ENCODE assay signal across 15 cellular contexts in the genomic region with DNA sequence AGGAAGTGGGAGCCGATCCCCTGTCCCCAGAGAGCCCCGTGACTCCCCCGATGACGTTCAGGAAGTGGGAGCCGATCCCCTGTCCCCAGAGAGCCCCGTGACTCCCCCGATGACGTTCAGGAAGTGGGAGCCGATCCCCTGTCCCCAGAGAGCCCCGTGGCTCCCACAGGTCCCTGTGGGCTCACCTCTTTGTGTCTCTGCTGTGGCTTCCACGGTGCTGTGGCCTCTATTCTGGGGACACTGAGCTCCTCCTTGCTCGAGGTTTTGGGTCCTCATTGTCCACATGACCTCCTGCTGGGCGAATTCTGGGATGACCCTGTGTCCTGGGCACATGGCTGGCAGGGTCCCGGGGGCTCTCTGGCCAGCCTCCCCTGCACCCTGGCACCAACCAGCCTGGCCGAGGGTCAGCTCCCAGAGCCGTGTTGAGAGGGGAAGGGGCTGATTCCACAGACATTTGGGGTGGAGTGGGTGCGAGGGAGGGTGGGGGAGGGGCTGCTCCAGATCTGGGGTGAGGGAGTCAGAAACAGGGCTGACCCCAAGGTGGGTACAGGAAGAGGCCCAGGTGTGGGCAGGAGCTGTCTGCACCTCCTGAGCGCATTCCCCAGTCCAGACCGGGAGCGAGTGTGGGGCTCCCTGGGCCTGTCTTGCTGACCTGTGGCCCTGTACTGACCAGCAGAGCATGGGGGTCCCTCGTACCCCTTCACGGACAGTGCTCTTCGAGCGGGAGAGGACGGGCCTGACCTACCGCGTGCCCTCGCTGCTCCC. TPM values are rescaled to one million over a fixed set of nuclear protein-coding genes. Genes with fewer than 3 reads are reported as not detected.
DNase-seq lines count a peak whose midpoint lies in the region; ATAC-seq and TF ChIP-seq lines count a peak whose summit lies in the region.
"Had no signal": no experiment of that assay in that cellular context is flagged by ENCODE, and none has a peak within 500 bp of the region (broad histone marks: within the 10 kb centered on the region; RNA-seq: fewer than 3 reads in every experiment).

No MANE protein-coding gene starts in this region.

- peak overlapping the region in 4 of 7 donors; percentile 16 to 75 (median 67) for H3K27ac Mint-ChIP-seq in CD4-positive, alpha-beta memory T cell
- H3K27ac Mint-ChIP-seq in IgD-negative memory B cell: peak overlapping the region in 2 of 3 donors; percentile 71
- H3K27ac Mint-ChIP-seq: CD4-positive, CD25-positive, alpha-beta regulatory T cell had no signal

- H3K9me3 ChIP-seq in A673 (ENCODE audit: low read depth, low read length, poor library complexity, severe bottlenecking): no peaks in the 10 kb centered on the region
- no peaks in the 10 kb centered on the region for H3K9me3 ChIP-seq in CD4-positive, alpha-beta memory T cell (ENCODE audit: control insufficient read depth in 1 of 2, low read length in 2 of 2)

- H3K27ac ChIP-seq in A673 (ENCODE audit: low read depth, low read length, poor library complexity, severe bottlenecking): peak overlapping the region; percentile 100
- H3K27ac ChIP-seq in CD4-positive, alpha-beta memory T cell (ENCODE audit: low read depth, low read length): no peak overlapping the region

- POLR2A ChIA-PET in A673 (lab: Charles Lee; ENCODE audit: low non-redundant PET): interaction anchor here (0.7 kb wide), 1 partner anchor 10 kb away, joined by 10 read pairs; no protein-coding TSS in a partner anchor
- POLR2A ChIA-PET in CD4-positive, alpha-beta memory T cell (lab: Charles Lee; ENCODE audit: partially characterized antibody): no interaction called here

- peaks cover 0 to 7% (median 6%) of the 10 kb centered on the region in 4 donors for H3K4me1 Mint-ChIP-seq in CD4-positive, alpha-beta memory T cell
- peaks cover 4 to 8% (median 8%) of the 10 kb centered on the region in 3 donors for H3K4me1 Mint-ChIP-seq in IgD-negative memory B cell

- intact Hi-C loops in A673 (cut with micrococcal nuclease; ENCODE audit: unreplicated experiment): loop anchor here (5.0 kb wide), 1 partner anchor 48 kb away; no protein-coding TSS in a partner anchor
- intact Hi-C loops in CD4-positive, alpha-beta memory T cell (cut with micrococcal nuclease): no loop called here

- peak; percentile 86 for DNase-seq in A673 (ENCODE audit: low spot score)
- DNase-seq in CD4-positive, alpha-beta memory T cell: peak; percentile 17 to 77 (median 47)
- DNase-seq in fibroblast of mammary gland (ENCODE audit: low read depth): peak; percentile 8
- no peak for DNase-seq in erythroblast (lab: John Stamatoyannopoulos, UW)
- no peak for DNase-seq in NCI-H1105 treated with DMSO at 0.1 percent for 48 hours (lab: John Stamatoyannopoulos, UW)
- DNase-seq: CD4-positive, CD25-positive, alpha-beta regulatory T cell; MM.1S; NCI-H446; T1000 had no signal

- CTCF ChIA-PET in A673 (lab: Charles Lee): no interaction called here
- CTCF ChIA-PET in CD4-positive, alpha-beta memory T cell (lab: Charles Lee; ENCODE audit: partially characterized antibody): no interaction called here

- H3K36me3 ChIP-seq in A673 (ENCODE audit: insufficient read depth, low read length, poor library complexity, severe bottlenecking): no peaks in the 10 kb centered on the region
- H3K36me3 ChIP-seq in CD4-positive, alpha-beta memory T cell (ENCODE audit: insufficient read depth, low read length): no peaks in the 10 kb centered on the region

- TF ChIP-seq CTCF in A673 (conservative IDR thresholded peaks at IDR 0.05; ENCODE audit: low read depth, low read length) (no peak), fibroblast of mammary gland (conservative IDR thresholded peaks at IDR 0.05; ENCODE audit: control insufficient read depth, insufficient read depth, low read depth, low read length) (no peak)

- no peaks in the 10 kb centered on the region for H3K27me3 Mint-ChIP-seq in CD4-positive, alpha-beta memory T cell
- H3K27me3 Mint-ChIP-seq in IgD-negative memory B cell: peaks cover 19% of the 10 kb centered on the region

- no peaks in the 10 kb centered on the region for H3K9me3 Mint-ChIP-seq in CD4-positive, alpha-beta memory T cell
- no peaks in the 10 kb centered on the region for H3K9me3 Mint-ChIP-seq in IgD-negative memory B cell

- peaks cover 73% of the 10 kb centered on the region for H3K4me1 ChIP-seq in A673 (ENCODE audit: insufficient read depth, low read length, poor library complexity, severe bottlenecking)
- peaks cover 9% of the 10 kb centered on the region for H3K4me1 ChIP-seq in CD4-positive, alpha-beta memory T cell (ENCODE audit: insufficient read depth, low read length)

- H3K4me3 ChIP-seq in A673 (ENCODE audit: low read depth, low read length, poor library complexity, severe bottlenecking) (no peak overlapping the region), fibroblast of mammary gland (ENCODE audit: control insufficient read depth, low read depth, low read length) (no peak overlapping the region)
- H3K4me3 ChIP-seq in CD4-positive, alpha-beta memory T cell (ENCODE audit: low read length in 2 of 2): no peak overlapping the region

- H3K36me3 Mint-ChIP-seq in CD4-positive, alpha-beta memory T cell: no peaks in the 10 kb centered on the region
- H3K36me3 Mint-ChIP-seq in IgD-negative memory B cell: peaks cover 2% of the 10 kb centered on the region
- H3K36me3 Mint-ChIP-seq: CD4-positive, CD25-positive, alpha-beta regulatory T cell had no signal

- ATAC-seq in HG02840 (IDR thresholded peaks at IDR 0.05; ENCODE audit: low FRiP score, unreplicated experiment) (no peak), GM21447 (IDR thresholded peaks at IDR 0.05; ENCODE audit: unreplicated experiment) (no peak)

- TF ChIP-seq POLR2A in erythroblast (IDR thresholded peaks at IDR 0.05; ENCODE audit: low read length): no peak

- H3K4me3 Mint-ChIP-seq in CD4-positive, alpha-beta memory T cell: no peak overlapping the region
- H3K4me3 Mint-ChIP-seq in IgD-negative memory B cell: peak overlapping the region in 2 of 4 donors; percentile 14 to 65
- H3K4me3 Mint-ChIP-seq: CD4-positive, CD25-positive, alpha-beta regulatory T cell had no signal

- TSS peak; percentile 18 for BruUV-seq in A673 (replicated peaks; lab: Mats Ljungman, UMichigan)

- no peaks in the 10 kb centered on the region for H3K27me3 ChIP-seq in A673 (replicated peaks; ENCODE audit: insufficient read depth, low read depth, low read length, poor library complexity)
- H3K27me3 ChIP-seq in CD4-positive, alpha-beta memory T cell (ENCODE audit: insufficient read depth, low read length): no peaks in the 10 kb centered on the region

RNA-seq across cellular contexts. Expression of gene NEU4, which starts 5.0 kb away (rescaled TPM):
- 38.5 and 48.4 TPM in 2 replicates for total RNA-seq in A673 (2021)
- under 1 TPM in 1 of 2 experiments, not detected in 1; 0.14 TPM for total RNA-seq in CD4-positive, alpha-beta memory T cell
- polyA plus RNA-seq in CD4-positive, alpha-beta memory T cell: 1 to 10 TPM in 1 of 2 donors, not detected in 1; 1.3 TPM
- polyA plus RNA-seq in IgD-negative memory B cell: not detected
- total RNA-seq: kidney epithelial cell, RPMI7951 had no signal

RNA-seq across cellular contexts. Expression of gene GAL3ST2, which starts 37.4 kb away (rescaled TPM):
- 5.0 and 5.3 TPM in 2 replicates for total RNA-seq in A673 (2021)
- under 1 TPM in 1 of 2 experiments, not detected in 1; 0.39 TPM for total RNA-seq in CD4-positive, alpha-beta memory T cell
- polyA plus RNA-seq in CD4-positive, alpha-beta memory T cell: under 1 TPM in 1 of 2 donors, not detected in 1; 0.14 TPM
- polyA plus RNA-seq in IgD-negative memory B cell: not detected
- total RNA-seq: astrocyte, kidney epithelial cell, RPMI7951 had no signal
- polyA plus RNA-seq: CD4-positive, CD25-positive, alpha-beta regulatory T cell had no signal

RNA-seq across cellular contexts. Expression of gene PDCD1, which starts 44.7 kb away (rescaled TPM):
- 0.34 and 0.35 TPM in 2 replicates for total RNA-seq in A673 (2021)
- total RNA-seq in CD4-positive, alpha-beta memory T cell: 1 to 10 TPM; 5.9 to 6.2 TPM
- polyA plus RNA-seq in CD4-positive, alpha-beta memory T cell: 10 to 100 TPM in 1 of 2 donors, 1 to 10 TPM in 1; 5.2 to 12.4 TPM
- 0.19 TPM for polyA plus RNA-seq in IgD-negative memory B cell
- total RNA-seq: astrocyte, RPMI7951 had no signal

RNA-seq across cellular contexts. Expression of gene RTP5, which starts 55.5 kb away (rescaled TPM):
- total RNA-seq in A673 (2021): 0.20 TPM in 1 of 2 replicates, not detected in the other
- total RNA-seq in CD4-positive, alpha-beta memory T cell: under 1 TPM in 1 of 2 experiments, not detected in 1; 0.28 TPM
- polyA plus RNA-seq in CD4-positive, alpha-beta memory T cell: not detected
- polyA plus RNA-seq in IgD-negative memory B cell: not detected
- total RNA-seq: astrocyte, kidney epithelial cell, RPMI7951 had no signal
- polyA plus RNA-seq: CD4-positive, CD25-positive, alpha-beta regulatory T cell had no signal

Comparison
In these comparisons a context has a peak if more than half of its experiments do, and no peak if none do; other contexts are left out.
1. DNase-seq: peak in A673 (single experiment), CD4-positive, alpha-beta memory T cell (5 of 5) and fibroblast of mammary gland (single experiment); none in erythroblast (0 of 2) and NCI-H1105 treated with DMSO at 0.1 percent for 48 hours (single experiment).
2. RNA of gene NEU4, which starts 5.0 kb away (total RNA-seq): 38.5 to 48.4 TPM in A673; 0.14 TPM in CD4-positive, alpha-beta memory T cell; every median in the first group is over 10 times any median in the second.